12 cellular contexts compared by ENCODE assay signal in genomic region chr17:14201087-14201486, GRCh38. TPM values are rescaled to one million over a fixed set of nuclear protein-coding genes. Genes with fewer than 3 reads are reported as not detected.
DNase-seq lines count a peak whose midpoint lies in the region; ATAC-seq and TF ChIP-seq lines count a peak whose summit lies in the region.
"Had no signal": no experiment of that assay in that cellular context is flagged by ENCODE, and none has a peak within 500 bp of the region (broad histone marks: within the 10 kb centered on the region; RNA-seq: fewer than 3 reads in every experiment).

No MANE protein-coding gene starts in this region.

- no peaks in the 10 kb centered on the region for H3K27me3 ChIP-seq in SJCRH30
- no peaks in the 10 kb centered on the region for H3K27me3 ChIP-seq in mesenchymal stem cell (ENCODE audit: control insufficient read depth in 1 of 2, insufficient read depth in 1 of 2, low read length in 2 of 2)

- H3K4me2 ChIP-seq in mesenchymal stem cell (ENCODE audit: low read length, poor library complexity, severe bottlenecking), result no peak overlapping the region

- H3K4ac ChIP-seq in mesenchymal stem cell (ENCODE audit: low read depth in 1 of 2, low read length in 2 of 2), result no peak overlapping the region

- H3K4me1 ChIP-seq in SJCRH30, result 0 out of 2 replicates have a peak, but pooled peaks cover 4% of the 10 kb centered on the region
- peaks cover 4% of the 10 kb centered on the region for H3K4me1 ChIP-seq in mesenchymal stem cell (ENCODE audit: control insufficient read depth, insufficient read depth, low read depth, low read length)

- no peak overlapping the region for H3K18ac ChIP-seq in mesenchymal stem cell (ENCODE audit: low read depth in 1 of 2, low read length in 2 of 2)

- H2AK5ac ChIP-seq in mesenchymal stem cell (ENCODE audit: low read length, severe bottlenecking), result no peak overlapping the region

- no peak overlapping the region for H4K91ac ChIP-seq in mesenchymal stem cell (ENCODE audit: low read length)

- peaks cover 28% of the 10 kb centered on the region for H3K36me3 ChIP-seq in SJCRH30
- H3K36me3 ChIP-seq in mesenchymal stem cell (ENCODE audit: control insufficient read depth in 1 of 2, insufficient read depth in 2 of 2, low read depth in 1 of 2, low read length in 2 of 2), result peaks cover 5 to 6% of the 10 kb centered on the region in 2 experiments

- no peak overlapping the region for H2BK5ac ChIP-seq in mesenchymal stem cell (ENCODE audit: low read depth, low read length, poor library complexity, severe bottlenecking)

- H2BK12ac ChIP-seq in mesenchymal stem cell (ENCODE audit: low read length in 2 of 2), result no peak overlapping the region

- no peak overlapping the region for H4K8ac ChIP-seq in mesenchymal stem cell (ENCODE audit: low read length)

- H3K79me1 ChIP-seq in mesenchymal stem cell (replicated peaks; ENCODE audit: low read length, poor library complexity, severe bottlenecking), result peaks cover 7% of the 10 kb centered on the region

- no peak overlapping the region for H3K14ac ChIP-seq in mesenchymal stem cell (ENCODE audit: low read length in 2 of 2)

- TF ChIP-seq CTCF in GM20000 (IDR thresholded peaks at IDR 0.05; ENCODE audit: extremely low read depth, missing control alignments), result no peak

- H3K4me3 ChIP-seq in SJCRH30, result no peak overlapping the region
- H3K4me3 ChIP-seq in mesenchymal stem cell (ENCODE audit: insufficient read depth in 1 of 2, low read depth in 1 of 2, low read length in 2 of 2), result no peak overlapping the region

- H2BK120ac ChIP-seq in mesenchymal stem cell (ENCODE audit: low read depth, low read length), result no peak overlapping the region

- H2AFZ ChIP-seq in mesenchymal stem cell (ENCODE audit: low read depth, low read length), result no peak overlapping the region

- H3K27ac ChIP-seq in SJCRH30 (no peak overlapping the region), mesenchymal stem cell (ENCODE audit: low read length, poor library complexity, severe bottlenecking) (no peak overlapping the region)

- no CpG with 5 or more reads among the region's 2 CpGs for WGBS in mesenchymal stem cell

- DNase-seq in EH (ENCODE audit: low read depth) (peak; percentile 10), T-helper 2 cell (peak in 4 of 5 experiments; percentile 37 to 98 (median 70)), renal cortical epithelial cell (ENCODE audit: low read depth) (peak; percentile 28), SJCRH30 (no peak), GM20000 (ENCODE audit: low spot score) (no peak), mesenchymal stem cell (no peak)
- peak; percentile 81 for DNase-seq in central memory CD4-positive, alpha-beta T cell
- DNase-seq: KBM-7, NCI-H526 treated with DMSO at 0.1 percent for 48 hours, occipital lobe had no signal

- H3K9me3 ChIP-seq in SJCRH30 (replicated peaks) (no peaks in the 10 kb centered on the region; the same call in 1 of the 2 replicates), mesenchymal stem cell (ENCODE audit: control insufficient read depth, low read length) (no peaks in the 10 kb centered on the region)

- H3K9ac ChIP-seq in mesenchymal stem cell (ENCODE audit: low read length), result no peak overlapping the region

- H3K23ac ChIP-seq in mesenchymal stem cell (ENCODE audit: low read length in 2 of 2), result no peak overlapping the region

- ATAC-seq in HG03565 (IDR thresholded peaks at IDR 0.05; ENCODE audit: unreplicated experiment), result no peak

- no peak overlapping the region for H2BK15ac ChIP-seq in mesenchymal stem cell (ENCODE audit: low read depth, poor library complexity, severe bottlenecking)

RNA-seq across cellular contexts. Expression of gene CDRT15, which starts 35.6 kb away (rescaled TPM):
- not detected in 2 replicates for total RNA-seq in renal cortical epithelial cell
- total RNA-seq in SJCRH30 (2014; rRNA removed; shearing (Covaris generic)), result 0.36 and 0.66 TPM in 2 replicates
- not detected for polyA plus RNA-seq in mesenchymal stem cell (2013, experiment 1 of 2)
- polyA plus RNA-seq in mesenchymal stem cell (2013, experiment 2 of 2), result not detected
- total RNA-seq: chondrocyte, occipital lobe had no signal

Comparison
In these comparisons a context has a peak if more than half of its experiments do, and no peak if none do; other contexts are left out.
1. DNase-seq: peak in EH (single experiment), T-helper 2 cell (4 of 5), central memory CD4-positive, alpha-beta T cell (single experiment) and renal cortical epithelial cell (single experiment); none in SJCRH30 (0 of 2), GM20000 (single experiment) and mesenchymal stem cell (single experiment).